ENCODE assay signal across 8 cellular contexts in genomic region chr6:155171747-155172191, GRCh38.
A peak's percentile ranks its signal among the peaks of the same experiment; 100 is the strongest.
DNase-seq lines count a peak whose midpoint lies in the region; ATAC-seq and TF ChIP-seq lines count a peak whose summit lies in the region.

No MANE protein-coding gene starts in this region.

- no peaks in the 10 kb centered on the region for H3K9me3 Mint-ChIP-seq in activated CD8-positive, alpha-beta T cell treated with anti-CD3 and anti-CD28 coated beads, Interleukin-2, amount 10 ng/mL, durations not matched to agents 7 days and 5 days (ENCODE audit: insufficient read depth)
- H3K9me3 Mint-ChIP-seq in mesothelial cell of epicardium: no peaks in the 10 kb centered on the region

- DNase-seq in activated CD8-positive, alpha-beta T cell treated with anti-CD3 and anti-CD28 coated beads, Interleukin-2, amount 10 ng/mL, durations not matched to agents 7 days and 5 days: no peak
- DNase-seq in mesothelial cell of epicardium (ENCODE audit: low spot score in 2 of 2, unreplicated experiment in 2 of 2) (no peak), NCI-H82 treated with DMSO at 0.1 percent for 48 hours (lab: John Stamatoyannopoulos, UW; ENCODE audit: unreplicated experiment) (no peak), DMS79 treated with DMSO at 0.1 percent for 48 hours (lab: John Stamatoyannopoulos, UW) (no peak), SIG-M5 (lab: John Stamatoyannopoulos, UW) (no peak), SW 1271 (lab: John Stamatoyannopoulos, UW) (no peak)

- no peak for TF ChIP-seq CTCF in mesothelial cell of epicardium (IDR thresholded peaks at IDR 0.05; ENCODE audit: unreplicated experiment)

- POLR2A ChIA-PET in activated CD8-positive, alpha-beta T cell treated with anti-CD3 and anti-CD28 coated beads, Interleukin-2, amount 10 ng/mL, durations not matched to agents 7 days and 5 days (lab: Charles Lee): interaction anchor here (0.6 to 1.9 kb wide), 6 partner anchors 18 to 387 kb away, joined by 3 to 22 read pairs (median 4); no protein-coding TSS in a partner anchor

- no peaks in the 10 kb centered on the region for H3K27me3 Mint-ChIP-seq in activated CD8-positive, alpha-beta T cell treated with anti-CD3 and anti-CD28 coated beads, Interleukin-2, amount 10 ng/mL, durations not matched to agents 7 days and 5 days (ENCODE audit: low read depth)
- H3K27me3 Mint-ChIP-seq in mesothelial cell of epicardium (ENCODE audit: low read depth): no peaks in the 10 kb centered on the region

- peak overlapping the region; percentile 80 for H3K27ac Mint-ChIP-seq in activated CD8-positive, alpha-beta T cell treated with anti-CD3 and anti-CD28 coated beads, Interleukin-2, amount 10 ng/mL, durations not matched to agents 7 days and 5 days
- peak overlapping the region; percentile 32 for H3K27ac Mint-ChIP-seq in mesothelial cell of epicardium

- CTCF ChIA-PET in activated CD8-positive, alpha-beta T cell treated with anti-CD3 and anti-CD28 coated beads, Interleukin-2, amount 10 ng/mL, durations not matched to agents 7 days and 5 days (lab: Charles Lee): interaction anchor here (0.8 to 5.6 kb wide), 10 partner anchors 9 to 497 kb away, joined by 3 to 82 read pairs (median 8); no protein-coding TSS in a partner anchor

- H3K4me1 Mint-ChIP-seq in activated CD8-positive, alpha-beta T cell treated with anti-CD3 and anti-CD28 coated beads, Interleukin-2, amount 10 ng/mL, durations not matched to agents 7 days and 5 days (ENCODE audit: low read depth): peaks cover 42% of the 10 kb centered on the region
- peaks cover 16% of the 10 kb centered on the region for H3K4me1 Mint-ChIP-seq in mesothelial cell of epicardium

- peak; percentile 2 for ATAC-seq in GM18868 (IDR thresholded peaks at IDR 0.05; ENCODE audit: unreplicated experiment)
- ATAC-seq in HG02981 (IDR thresholded peaks at IDR 0.05; ENCODE audit: unreplicated experiment): peak; percentile 4
- ATAC-seq in activated CD8-positive, alpha-beta T cell treated with anti-CD3 and anti-CD28 coated beads, Interleukin-2, amount 10 ng/mL, durations not matched to agents 7 days and 5 days: no peak

- H3K36me3 Mint-ChIP-seq in activated CD8-positive, alpha-beta T cell treated with anti-CD3 and anti-CD28 coated beads, Interleukin-2, amount 10 ng/mL, durations not matched to agents 7 days and 5 days (ENCODE audit: low read depth): peaks cover 8% of the 10 kb centered on the region
- no peaks in the 10 kb centered on the region for H3K36me3 Mint-ChIP-seq in mesothelial cell of epicardium

- H3K4me3 Mint-ChIP-seq in activated CD8-positive, alpha-beta T cell treated with anti-CD3 and anti-CD28 coated beads, Interleukin-2, amount 10 ng/mL, durations not matched to agents 7 days and 5 days: peak overlapping the region; percentile 56
- no peak overlapping the region for H3K4me3 Mint-ChIP-seq in mesothelial cell of epicardium
